In genomic region chr20:25211273-25211672, GRCh38 we compare ENCODE assay signal across 17 cellular contexts.
"Had no signal": no experiment of that assay in that cellular context is flagged by ENCODE, and none has a peak within 500 bp of the region (broad histone marks: within the 10 kb centered on the region; RNA-seq: fewer than 3 reads in every experiment).

No MANE protein-coding gene starts in this region.

- H3K4me1 Mint-ChIP-seq: IgD-negative memory B cell had no signal

- H3K27me3 Mint-ChIP-seq: IgD-negative memory B cell had no signal

- DNase-seq: Kasumi-1, MM.1S, NCI-H1092 treated with DMSO at 0.1 percent for 48 hours, NCI-H1417, NCI-H146, NCI-H1694 treated with DMSO at 0.1 percent for 48 hours, NCI-H1930, NCI-H2081, NCI-H2107, NCI-H2227 treated with DMSO at 0.1 percent for 48 hours, NCI-H524, NCI-H526 treated with DMSO at 0.1 percent for 48 hours, NCI-H748 treated with DMSO at 0.1 percent for 48 hours, PC-9, SHP77 treated with DMSO at 0.1 percent for 48 hours, SJCRH30 had no signal

- H3K4me3 Mint-ChIP-seq: IgD-negative memory B cell had no signal

- H3K27ac Mint-ChIP-seq: IgD-negative memory B cell had no signal

- H3K9me3 Mint-ChIP-seq: IgD-negative memory B cell had no signal
